Comparison of ENCODE assay signal across 20 cellular contexts in the genomic region with DNA sequence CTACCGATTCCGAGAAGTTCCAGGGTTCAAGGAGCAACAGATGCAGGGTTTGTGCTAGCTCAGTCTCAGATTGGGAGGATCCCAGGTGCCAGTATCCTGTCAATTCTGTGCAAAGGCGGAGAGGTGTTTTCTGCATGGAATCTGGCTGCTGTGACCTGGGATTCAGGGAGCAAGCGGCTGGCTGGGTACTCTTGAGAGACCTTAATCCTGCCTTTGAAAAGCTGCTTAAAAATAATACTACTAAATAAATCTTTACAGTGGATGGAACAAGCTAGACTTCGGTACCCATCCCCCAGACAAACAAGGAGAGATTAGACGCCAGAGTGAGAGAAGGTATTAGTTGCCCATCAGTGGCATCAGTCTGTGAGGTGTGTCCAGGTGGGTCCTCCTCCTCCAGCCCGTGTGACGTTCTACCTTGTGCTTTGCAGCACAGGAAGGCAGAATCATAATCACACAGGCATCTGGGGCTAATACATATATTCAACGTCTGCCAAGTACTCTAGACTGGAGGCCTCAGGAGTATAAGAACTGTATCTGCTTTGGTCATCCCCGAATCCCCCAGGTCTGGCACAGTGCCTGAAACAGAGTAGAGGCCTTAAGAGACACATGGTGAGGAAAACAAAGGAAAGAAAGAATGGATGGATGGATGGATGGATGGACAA.
"Had no signal": no experiment of that assay in that cellular context is flagged by ENCODE, and none has a peak within 500 bp of the region (broad histone marks: within the 10 kb centered on the region; RNA-seq: fewer than 3 reads in every experiment).

No MANE protein-coding gene starts in this region.

- H3K36me3 ChIP-seq: heart left ventricle, spleen, transverse colon had no signal

- H3K4me3 ChIP-seq: coronary artery, dorsolateral prefrontal cortex, heart left ventricle, psoas muscle, spleen, testis, transverse colon had no signal

- FAIRE-seq: frontal cortex, islet of Langerhans had no signal

- H3K27me3 ChIP-seq: testis, transverse colon had no signal

- DNase-seq: dorsolateral prefrontal cortex; effector CD8-positive, alpha-beta T cell; heart left ventricle; hypothalamus; mammary epithelial cell; naive thymus-derived CD4-positive, alpha-beta T cell; nephron progenitor cell; psoas muscle; retina; spleen; stimulated activated CD4-positive, alpha-beta T cell treated with anti-CD3 and anti-CD28 coated beads, Interleukin-15, amount 100 ng/mL, for 24 hours; stimulated activated CD4-positive, alpha-beta T cell treated with anti-CD3 and anti-CD28 coated beads, Interleukin-1b, Interleukin-23, amount 100 ng/mL, for 48 hours; stimulated activated CD4-positive, alpha-beta T cell treated with anti-CD3 and anti-CD28 coated beads, Interleukin-4, amount 100 ng/mL, for 4 hours; stimulated activated naive B cell treated with anti-CD40 and anti-IgM and Interleukin-4, amounts not matched to agents 10 μg/mL and 1 μg/mL and 100 μg/mL, for 72 hours; stimulated activated naive CD8-positive, alpha-beta T cell treated with anti-CD3 and anti-CD28 coated beads, Interleukin-15, amount 100 ng/mL, for 72 hours; testis; transverse colon had no signal

- H3K27ac ChIP-seq: coronary artery, heart left ventricle, psoas muscle, spleen, testis, transverse colon had no signal
